15 cellular contexts compared by ENCODE assay signal in genomic region chr11:8686325-8686724, GRCh38. TPM values are rescaled to one million over a fixed set of nuclear protein-coding genes. Genes with fewer than 3 reads are reported as not detected.
A peak's percentile ranks its signal among the peaks of the same experiment; 100 is the strongest.
DNase-seq lines count a peak whose midpoint lies in the region; ATAC-seq, FAIRE-seq and TF ChIP-seq lines count a peak whose summit lies in the region.
"Had no signal": no experiment of that assay in that cellular context is flagged by ENCODE, and none has a peak within 500 bp of the region (broad histone marks: within the 10 kb centered on the region; RNA-seq: fewer than 3 reads in every experiment).

No MANE protein-coding gene starts in this region.

- no peaks in the 10 kb centered on the region for H3K9me3 Mint-ChIP-seq in activated CD4-positive, alpha-beta memory T cell treated with anti-CD3 and anti-CD28 coated beads for 36 hours
- H3K9me3 Mint-ChIP-seq in activated CD4-positive, alpha-beta memory T cell treated with anti-CD3 and anti-CD28 coated beads, Interleukin-2, amount 10 ng/mL, durations not matched to agents 7 days and 5 days = no peaks in the 10 kb centered on the region
- no peaks in the 10 kb centered on the region for H3K9me3 Mint-ChIP-seq in astrocyte (ENCODE audit: unreplicated experiment)

- CTCF ChIA-PET in activated CD4-positive, alpha-beta memory T cell treated with anti-CD3 and anti-CD28 coated beads for 36 hours (lab: Charles Lee) = no interaction called here
- CTCF ChIA-PET in activated CD4-positive, alpha-beta memory T cell treated with anti-CD3 and anti-CD28 coated beads, Interleukin-2, amount 10 ng/mL, durations not matched to agents 7 days and 5 days (lab: Charles Lee) = no interaction called here

- peaks cover 61% of the 10 kb centered on the region for H3K4me1 Mint-ChIP-seq in activated CD4-positive, alpha-beta memory T cell treated with anti-CD3 and anti-CD28 coated beads for 36 hours (ENCODE audit: low read depth)
- peaks cover 69% of the 10 kb centered on the region for H3K4me1 Mint-ChIP-seq in activated CD4-positive, alpha-beta memory T cell treated with anti-CD3 and anti-CD28 coated beads, Interleukin-2, amount 10 ng/mL, durations not matched to agents 7 days and 5 days
- peaks cover 43% of the 10 kb centered on the region for H3K4me1 Mint-ChIP-seq in astrocyte (ENCODE audit: low read depth, unreplicated experiment)

- H3F3A ChIP-seq in MM.1S (ENCODE audit: insufficient read depth, low read length) = peaks cover 74% of the 10 kb centered on the region

- POLR2A ChIA-PET in activated CD4-positive, alpha-beta memory T cell treated with anti-CD3 and anti-CD28 coated beads for 36 hours (lab: Charles Lee) = no interaction called here
- POLR2A ChIA-PET in activated CD4-positive, alpha-beta memory T cell treated with anti-CD3 and anti-CD28 coated beads, Interleukin-2, amount 10 ng/mL, durations not matched to agents 7 days and 5 days (lab: Charles Lee) = interaction anchor here (0.6 to 1.0 kb wide), 2 partner anchors 14 to 278 kb away, joined by 3 to 4 read pairs; partner anchors contain the start of gene TMEM9B

- H4K20me1 ChIP-seq in MM.1S (ENCODE audit: insufficient read depth, low read length) (0 out of 2 replicates have a peak, but pooled peaks cover 7% of the 10 kb centered on the region), astrocyte (ENCODE audit: insufficient read depth, low read length) (peaks cover 48% of the 10 kb centered on the region)

- peak overlapping the region; percentile 90 for H3K4me2 ChIP-seq in MM.1S (ENCODE audit: low read depth, low read length)
- no peak overlapping the region for H3K4me2 ChIP-seq in astrocyte (ENCODE audit: low read length)
- H3K4me2 ChIP-seq in skeletal muscle satellite cell (ENCODE audit: low read length) = no peak overlapping the region

- ATAC-seq in GM18873 (IDR thresholded peaks at IDR 0.05; ENCODE audit: low FRiP score, unreplicated experiment) = no peak

- H3K4me3 ChIP-seq in MM.1S (ENCODE audit: low read length) (peak overlapping the region; percentile 48), astrocyte (ENCODE audit: insufficient read depth, low read depth, low read length) (no peak overlapping the region), skeletal muscle satellite cell (ENCODE audit: low read length) (no peak overlapping the region)

- H3K36me3 ChIP-seq in MM.1S (replicated peaks; ENCODE audit: insufficient read depth, low read length) (peaks cover 14% of the 10 kb centered on the region; the same call in 1 of the 2 replicates), astrocyte (ENCODE audit: insufficient read depth, low read length) (peaks cover 31% of the 10 kb centered on the region), skeletal muscle satellite cell (ENCODE audit: insufficient read depth, low read length) (peaks cover 50% of the 10 kb centered on the region)

- no peaks in the 10 kb centered on the region for H3K9me2 ChIP-seq in MM.1S (replicated peaks; ENCODE audit: insufficient read depth, low read length)

- no peak for DNase-seq in activated CD4-positive, alpha-beta memory T cell treated with anti-CD3 and anti-CD28 coated beads for 36 hours
- no peak for DNase-seq in activated CD4-positive, alpha-beta memory T cell treated with anti-CD3 and anti-CD28 coated beads, Interleukin-2, amount 10 ng/mL, durations not matched to agents 7 days and 5 days
- DNase-seq in MM.1S = no peak
- DNase-seq in astrocyte (ENCODE audit: low read depth) = no peak
- no peak for DNase-seq in epidermal melanocyte (ENCODE audit: insufficient read length, low spot score)
- no peak for DNase-seq in NCI-H1694 treated with DMSO at 0.1 percent for 48 hours (lab: John Stamatoyannopoulos, UW)
- DNase-seq: COR-L47; H9; hippocampal formation; NCI-H2029; NCI-H748 treated with DMSO at 0.1 percent for 48 hours; retina; stimulated activated naive CD4-positive, alpha-beta T cell treated with Interleukin-2 at 50 U/mL for 16 hours had no signal

- no peak overlapping the region; the same call in 1 of the 2 replicates for H3K9ac ChIP-seq in MM.1S (ENCODE audit: low read length)
- H3K9ac ChIP-seq in astrocyte (ENCODE audit: low read length) = peak overlapping the region; percentile 22
- peak overlapping the region; percentile 5 for H3K9ac ChIP-seq in skeletal muscle satellite cell (ENCODE audit: low read depth, low read length)

- no peaks in the 10 kb centered on the region for H3K27me3 Mint-ChIP-seq in activated CD4-positive, alpha-beta memory T cell treated with anti-CD3 and anti-CD28 coated beads for 36 hours
- H3K27me3 Mint-ChIP-seq in activated CD4-positive, alpha-beta memory T cell treated with anti-CD3 and anti-CD28 coated beads, Interleukin-2, amount 10 ng/mL, durations not matched to agents 7 days and 5 days = no peaks in the 10 kb centered on the region
- no peaks in the 10 kb centered on the region for H3K27me3 Mint-ChIP-seq in astrocyte (ENCODE audit: low read depth, unreplicated experiment)

- FAIRE-seq in astrocyte (lab: Jason Lieb, UNC) = no peak

- H3K27ac ChIP-seq in MM.1S (ENCODE audit: low read length) = peak overlapping the region; percentile 88; the same call in 1 of the 2 replicates
- H3K27ac ChIP-seq in astrocyte (ENCODE audit: low read depth, low read length) = no peak overlapping the region

- peaks cover 70% of the 10 kb centered on the region for H3K36me3 Mint-ChIP-seq in activated CD4-positive, alpha-beta memory T cell treated with anti-CD3 and anti-CD28 coated beads for 36 hours
- peaks cover 72% of the 10 kb centered on the region for H3K36me3 Mint-ChIP-seq in activated CD4-positive, alpha-beta memory T cell treated with anti-CD3 and anti-CD28 coated beads, Interleukin-2, amount 10 ng/mL, durations not matched to agents 7 days and 5 days (ENCODE audit: low read depth)
- peaks cover 27% of the 10 kb centered on the region for H3K36me3 Mint-ChIP-seq in astrocyte (ENCODE audit: low read depth, unreplicated experiment)

- TF ChIP-seq CTCF in MM.1S (IDR thresholded peaks at IDR 0.05; ENCODE audit: low read length) (no peak), astrocyte (IDR thresholded peaks at IDR 0.05; ENCODE audit: insufficient read depth, low read depth, low read length) (no peak)

- intact Hi-C loops in activated CD4-positive, alpha-beta memory T cell treated with anti-CD3 and anti-CD28 coated beads for 36 hours (cut with micrococcal nuclease) = loop anchor here (10.0 kb wide), 4 partner anchors 702 to 1768 kb away; partner anchors contain the start of genes ADM, AMPD3 and EIF3F

- no peaks in the 10 kb centered on the region for H3K9me3 ChIP-seq in MM.1S (replicated peaks; ENCODE audit: insufficient read depth, low read length)
- H3K9me3 ChIP-seq in astrocyte (ENCODE audit: insufficient read depth, low read depth, low read length) = no peaks in the 10 kb centered on the region
- H3K9me3 ChIP-seq in skeletal muscle satellite cell (replicated peaks; ENCODE audit: low read length) = no peaks in the 10 kb centered on the region

- H2AFZ ChIP-seq in MM.1S (ENCODE audit: low read length) (no peak overlapping the region), astrocyte (ENCODE audit: low read depth, low read length) (no peak overlapping the region)

- H3K4me3 Mint-ChIP-seq in activated CD4-positive, alpha-beta memory T cell treated with anti-CD3 and anti-CD28 coated beads for 36 hours = no peak overlapping the region
- no peak overlapping the region for H3K4me3 Mint-ChIP-seq in activated CD4-positive, alpha-beta memory T cell treated with anti-CD3 and anti-CD28 coated beads, Interleukin-2, amount 10 ng/mL, durations not matched to agents 7 days and 5 days
- H3K4me3 Mint-ChIP-seq in astrocyte (ENCODE audit: unreplicated experiment) = peak overlapping the region; percentile 35

- H3K4me1 ChIP-seq in MM.1S (ENCODE audit: low read length) (peaks cover 40% of the 10 kb centered on the region), astrocyte (ENCODE audit: insufficient read depth, low read length) (peaks cover 56% of the 10 kb centered on the region), skeletal muscle satellite cell (ENCODE audit: control insufficient read depth, insufficient read depth, low read length) (peaks cover 64% of the 10 kb centered on the region)

- peak overlapping the region; percentile 88 for H3K27ac Mint-ChIP-seq in activated CD4-positive, alpha-beta memory T cell treated with anti-CD3 and anti-CD28 coated beads for 36 hours
- no peak overlapping the region for H3K27ac Mint-ChIP-seq in activated CD4-positive, alpha-beta memory T cell treated with anti-CD3 and anti-CD28 coated beads, Interleukin-2, amount 10 ng/mL, durations not matched to agents 7 days and 5 days
- peak overlapping the region; percentile 29 for H3K27ac Mint-ChIP-seq in astrocyte (ENCODE audit: unreplicated experiment)

- H3K79me2 ChIP-seq in MM.1S (ENCODE audit: low read length) (peaks cover 58% of the 10 kb centered on the region), astrocyte (ENCODE audit: insufficient read depth, low read length) (peaks cover 51% of the 10 kb centered on the region)

- H3K27me3 ChIP-seq in MM.1S (replicated peaks; ENCODE audit: insufficient read depth, low read length) (no peaks in the 10 kb centered on the region), astrocyte (ENCODE audit: insufficient read depth, low read length) (no peaks in the 10 kb centered on the region), skeletal muscle satellite cell (ENCODE audit: control insufficient read depth, insufficient read depth, low read length) (no peaks in the 10 kb centered on the region)

RNA-seq across cellular contexts. Expression of gene RPL27A, which starts 3.7 kb away (rescaled TPM):
- 1,000 to 10,000 TPM; 1,027 to 1,094 TPM for total RNA-seq in activated CD4-positive, alpha-beta memory T cell treated with anti-CD3 and anti-CD28 coated beads for 36 hours
- total RNA-seq in activated CD4-positive, alpha-beta memory T cell treated with anti-CD3 and anti-CD28 coated beads, Interleukin-2, amount 10 ng/mL, durations not matched to agents 7 days and 5 days = 100 to 1,000 TPM; 817 to 856 TPM
- total RNA-seq in astrocyte = 573 and 682 TPM in 2 replicates
- total RNA-seq in skeletal muscle satellite cell (2012; rRNA removed) = 566 and 880 TPM in 2 replicates

RNA-seq across cellular contexts. Expression of gene TRIM66, which starts 3.9 kb away (rescaled TPM):
- total RNA-seq in activated CD4-positive, alpha-beta memory T cell treated with anti-CD3 and anti-CD28 coated beads for 36 hours = 10 to 100 TPM; 18.3 to 24.2 TPM
- total RNA-seq in activated CD4-positive, alpha-beta memory T cell treated with anti-CD3 and anti-CD28 coated beads, Interleukin-2, amount 10 ng/mL, durations not matched to agents 7 days and 5 days = 10 to 100 TPM; 17.8 to 22.4 TPM
- 7.3 and 8.8 TPM in 2 replicates for total RNA-seq in astrocyte
- total RNA-seq in skeletal muscle satellite cell (2012; rRNA removed) = 1.5 and 4.6 TPM in 2 replicates
